In genomic region chrX:142854970-142855369, GRCh38 we compare ENCODE assay signal across 28 cellular contexts.
"Had no signal": no experiment of that assay in that cellular context is flagged by ENCODE, and none has a peak within 500 bp of the region (broad histone marks: within the 10 kb centered on the region; RNA-seq: fewer than 3 reads in every experiment).

No MANE protein-coding gene starts in this region.

- H3K4me1 ChIP-seq: colonic mucosa, esophagus squamous epithelium, gastrocnemius medialis, heart right ventricle, left lung, lower lobe of right lung had no signal

- DNase-seq: colonic mucosa; cortex of kidney; effector CD8-positive, alpha-beta T cell; effector memory CD8-positive, alpha-beta T cell; endodermal cell; erythroblast; esophagus squamous epithelium; foreskin fibroblast; foreskin melanocyte; gastrocnemius medialis; glutamatergic neuron; head of caudate nucleus; heart right ventricle; hippocampal formation; left cardiac atrium; left lung; left ventricle myocardium superior; lower lobe of right lung; mesenchymal stem cell; mucosa of descending colon; naive B cell had no signal

- H3K4me3 Mint-ChIP-seq: dendritic cell treated with granulocyte-macrophage colony-stimulating factor and Interleukin-4, amounts not matched to agents 40 ng/mL and 50 ng/mL, for 4 days; effector memory CD8-positive, alpha-beta T cell; endodermal cell; mesothelial cell of epicardium; naive B cell had no signal

- H3K27me3 Mint-ChIP-seq: dendritic cell treated with granulocyte-macrophage colony-stimulating factor and Interleukin-4, amounts not matched to agents 40 ng/mL and 50 ng/mL, for 4 days; effector memory CD8-positive, alpha-beta T cell; naive B cell had no signal

- H3K9me3 ChIP-seq: colonic mucosa, gastrocnemius medialis, left lung, lower lobe of right lung, mucosa of descending colon had no signal

- FAIRE-seq: endometrium, islet of Langerhans, keratinocyte had no signal

- H3K9me3 Mint-ChIP-seq: dendritic cell treated with granulocyte-macrophage colony-stimulating factor and Interleukin-4, amounts not matched to agents 40 ng/mL and 50 ng/mL, for 4 days; effector memory CD8-positive, alpha-beta T cell had no signal

- H3K36me3 Mint-ChIP-seq: mesothelial cell of epicardium had no signal

- ATAC-seq: effector memory CD8-positive, alpha-beta T cell; esophagus mucosa; gastrocnemius medialis; heart right ventricle; left cardiac atrium; left lung; left ventricle myocardium superior; lower lobe of right lung; mucosa of descending colon had no signal

- H3K27ac ChIP-seq: colonic mucosa, epithelial cell of prostate, esophagus squamous epithelium, gastrocnemius medialis, heart right ventricle, left lung, lower lobe of right lung had no signal

- H3K27ac Mint-ChIP-seq: dendritic cell treated with granulocyte-macrophage colony-stimulating factor and Interleukin-4, amounts not matched to agents 40 ng/mL and 50 ng/mL, for 4 days; effector memory CD8-positive, alpha-beta T cell; endodermal cell; mesothelial cell of epicardium; naive B cell had no signal

- H3K36me3 ChIP-seq: colonic mucosa, esophagus squamous epithelium, gastrocnemius medialis, heart right ventricle, left lung, lower lobe of right lung had no signal

- H3K4me1 Mint-ChIP-seq: endodermal cell, mesothelial cell of epicardium, naive B cell had no signal

- H3K4me3 ChIP-seq: colonic mucosa, esophagus squamous epithelium, gastrocnemius medialis, heart right ventricle, left lung, lower lobe of right lung, mucosa of descending colon had no signal

- H3K27me3 ChIP-seq: colonic mucosa, esophagus squamous epithelium, gastrocnemius medialis, heart right ventricle, left lung had no signal
